ENCODE assay signal across 25 cellular contexts in genomic region chr1:180893614-180894013, GRCh38. TPM values are rescaled to one million over a fixed set of nuclear protein-coding genes. Genes with fewer than 3 reads are reported as not detected.
A peak's percentile ranks its signal among the peaks of the same experiment; 100 is the strongest.
DNase-seq lines count a peak whose midpoint lies in the region; ATAC-seq, FAIRE-seq and TF ChIP-seq lines count a peak whose summit lies in the region.
"Had no signal": no experiment of that assay in that cellular context is flagged by ENCODE, and none has a peak within 500 bp of the region (broad histone marks: within the 10 kb centered on the region; RNA-seq: fewer than 3 reads in every experiment).

No MANE protein-coding gene starts in this region.

- H3K4me3 Mint-ChIP-seq in osteocyte (ENCODE audit: unreplicated experiment): no peak overlapping the region
- H3K4me3 Mint-ChIP-seq: CD4-positive, alpha-beta memory T cell had no signal

- H3K27me3 Mint-ChIP-seq in osteocyte (ENCODE audit: unreplicated experiment): no peaks in the 10 kb centered on the region
- H3K27me3 Mint-ChIP-seq: CD4-positive, alpha-beta memory T cell had no signal

- H3K27ac ChIP-seq in heart left ventricle (no peak overlapping the region), osteoblast (ENCODE audit: low read depth, low read length) (no peak overlapping the region)
- H3K27ac ChIP-seq: SJSA1 had no signal

- H3K27me3 ChIP-seq in heart left ventricle (no peaks in the 10 kb centered on the region), osteoblast (ENCODE audit: insufficient read depth, low read length) (no peaks in the 10 kb centered on the region)
- H3K27me3 ChIP-seq: SJSA1 had no signal

- H3K4me1 Mint-ChIP-seq in osteocyte (ENCODE audit: unreplicated experiment): peaks cover 4% of the 10 kb centered on the region

- TF ChIP-seq CTCF in heart left ventricle (IDR thresholded peaks at IDR 0.05) (no peak), osteocyte (IDR thresholded peaks at IDR 0.05) (no peak), osteoblast (IDR thresholded peaks at IDR 0.05; ENCODE audit: extremely low read depth, low read depth, low read length) (no peak)

- no peaks in the 10 kb centered on the region for H3K9me3 Mint-ChIP-seq in osteocyte (ENCODE audit: unreplicated experiment)

- ATAC-seq in heart left ventricle: peak in 3 of 4 donors; percentile 15 to 53 (median 34)
- ATAC-seq: GM12878, HepG2 had no signal

- H3K27ac Mint-ChIP-seq in osteocyte (ENCODE audit: unreplicated experiment): no peak overlapping the region

- H4K20me1 ChIP-seq in osteoblast (ENCODE audit: insufficient read depth, low read length): no peaks in the 10 kb centered on the region

- H3K9me3 ChIP-seq in heart left ventricle: no peaks in the 10 kb centered on the region
- H3K9me3 ChIP-seq in osteoblast (ENCODE audit: low read depth, low read length): no peaks in the 10 kb centered on the region
- H3K9me3 ChIP-seq: Caco-2, SJSA1 had no signal

- intact Hi-C loops in heart left ventricle (cut with DNase I): loop anchor here in 1 of 10 donors (5.0 kb wide), 1 partner anchor 259 kb away; no protein-coding TSS in a partner anchor
- intact Hi-C loops in cardiac septum (cut with DNase I): no loop called here

- H3K36me3 Mint-ChIP-seq in osteocyte (ENCODE audit: unreplicated experiment): peaks cover 3% of the 10 kb centered on the region

- no peak overlapping the region for H3K4me3 ChIP-seq in heart left ventricle
- no peak overlapping the region for H3K4me3 ChIP-seq in osteoblast (ENCODE audit: insufficient read depth, low read length)
- H3K4me3 ChIP-seq: GM12878, SJSA1 had no signal

- H3K4me2 ChIP-seq in osteoblast (ENCODE audit: insufficient read depth, low read length): no peak overlapping the region

- WGBS in heart left ventricle, 4 donors: 58 to 79% (median 64%) methylated on average over 3 of the region's 3 CpGs

- H3K79me2 ChIP-seq in osteoblast (ENCODE audit: insufficient read depth, low read length): no peaks in the 10 kb centered on the region

- peaks cover 0 to 7% (median 0%) of the 10 kb centered on the region in 9 donors for H3K36me3 ChIP-seq in heart left ventricle
- H3K36me3 ChIP-seq in osteoblast (ENCODE audit: insufficient read depth, low read length): no peaks in the 10 kb centered on the region
- H3K36me3 ChIP-seq: SJSA1 had no signal

- TF ChIP-seq POLR2A in heart left ventricle (IDR thresholded peaks at IDR 0.05): no peak

- no peak overlapping the region for H2AFZ ChIP-seq in osteoblast (ENCODE audit: low read length)

- DNase-seq in heart left ventricle (no peak), cardiac septum (ENCODE audit: low spot score) (no peak), GM18507 (ENCODE audit: extremely low spot score, insufficient read length, low read depth) (no peak), dermis blood vessel endothelial cell (peak; percentile 23), osteocyte (ENCODE audit: extremely low spot score, unreplicated experiment) (peak; percentile 49), osteoblast (ENCODE audit: insufficient read length, low spot score, missing footprints) (no peak), T-helper 1 cell (no peak), COLO829 (ENCODE audit: low spot score) (no peak)
- DNase-seq: 8988T; Caco-2; CD4-positive, alpha-beta memory T cell; EL; GDM1; NCI-H1105 treated with DMSO at 0.1 percent for 48 hours; NCI-H2029; NCI-H446; NCI-H524 treated with DMSO at 0.1 percent for 48 hours; NCI-H82; Right ventricle myocardium superior; RPMI8226 had no signal

- H3K4me1 ChIP-seq in heart left ventricle: peaks cover 0 to 21% (median 0%) of the 10 kb centered on the region in 12 donors
- peaks cover 5% of the 10 kb centered on the region for H3K4me1 ChIP-seq in osteoblast (ENCODE audit: insufficient read depth, low read length)
- H3K4me1 ChIP-seq: SJSA1 had no signal

- FAIRE-seq in GM18507 (lab: Jason Lieb, UNC): peak; percentile 12
- FAIRE-seq: GM12878, GM19239, H54, HepG2 had no signal

RNA-seq across cellular contexts. Expression of gene KIAA1614, which starts 19.1 kb away (rescaled TPM):
- total RNA-seq in heart left ventricle: 10 to 100 TPM in 1 of 9 donors, 1 to 10 TPM in 8; 4.3 to 12.1 (median 6.5) TPM
- polyA plus RNA-seq in heart left ventricle: 1 to 10 TPM; 6.3 to 9.4 TPM
- 11.4 TPM for total RNA-seq in cardiac septum
- total RNA-seq in dermis blood vessel endothelial cell: 5.9 and 6.1 TPM in 2 replicates
- 6.6 and 8.4 TPM in 2 replicates for total RNA-seq in osteocyte
- 11.8 and 12.7 TPM in 2 replicates for total RNA-seq in osteoblast
- polyA plus RNA-seq: CD4-positive, alpha-beta memory T cell had no signal

Comparison
In these comparisons a context has a peak if more than half of its experiments do, and no peak if none do; other contexts are left out.
1. DNase-seq: peak in dermis blood vessel endothelial cell (single experiment) and osteocyte (single experiment); none in heart left ventricle (0 of 5), cardiac septum (single experiment), GM18507 (single experiment), osteoblast (single experiment), T-helper 1 cell (0 of 5) and COLO829 (single experiment).